1 cellular context compared by ENCODE assay signal in the genomic region with DNA sequence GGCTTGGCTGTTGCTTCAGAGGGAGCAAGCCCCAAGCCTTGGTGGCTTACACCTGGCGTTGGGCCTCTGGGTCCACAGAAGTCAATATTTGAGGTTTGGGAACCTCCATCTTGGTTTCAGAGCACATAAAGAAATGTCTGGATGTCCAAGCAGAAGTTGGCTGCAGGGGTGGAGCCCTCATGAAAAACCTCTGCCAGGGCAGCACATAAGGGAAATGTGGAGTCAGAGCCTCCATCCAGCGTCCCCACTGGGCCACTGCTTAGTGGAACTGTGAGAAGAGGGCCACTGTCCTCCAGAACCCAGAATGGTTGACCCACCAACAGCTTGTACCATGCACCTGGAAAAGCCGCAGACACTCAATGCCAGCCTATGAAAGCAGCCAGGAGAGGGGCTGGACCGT.
TF ChIP-seq lines count a peak whose summit lies in the region.

No MANE protein-coding gene starts in this region.

TF ChIP-seq in K562, 482 proteins besides CTCF, POLR2A, EP300 and RAD21 (continued from another document):
- TF ChIP-seq CBFA2T3 (IDR thresholded peaks at IDR 0.05): no peak
- TF ChIP-seq CXXC5 (CRISPR knock-in tag; IDR thresholded peaks at IDR 0.05): no peak
- TF ChIP-seq ZKSCAN1 (IDR thresholded peaks at IDR 0.05; ENCODE audit: low read depth, low read length): no peak
TF ChIP-seq in K562: peak in this region for 1.
